In genomic region chr16:50467559-50467942, GRCh38 we compare ENCODE assay signal across 11 cellular contexts.
DNase-seq lines count a peak whose midpoint lies in the region; ATAC-seq and TF ChIP-seq lines count a peak whose summit lies in the region.
"Had no signal": no experiment of that assay in that cellular context is flagged by ENCODE, and none has a peak within 500 bp of the region (broad histone marks: within the 10 kb centered on the region; RNA-seq: fewer than 3 reads in every experiment).

No MANE protein-coding gene starts in this region.

- H3K27me3 Mint-ChIP-seq in activated T-cell treated with anti-CD3 and anti-CD28 coated beads, Interleukin-2, amount 50 U/mL, for 24 hours, result peaks cover 29% of the 10 kb centered on the region
- H3K27me3 Mint-ChIP-seq in T-cell, result peaks cover 5 to 49% of the 10 kb centered on the region in 2 donors

- peak overlapping the region in 4 of 5 donors; percentile 38 to 59 (median 55) for H3K27ac ChIP-seq in stomach
- H3K27ac ChIP-seq: VCaP had no signal

- peaks cover 0 to 45% (median 13%) of the 10 kb centered on the region in 3 donors for H3K27me3 ChIP-seq in stomach

- no peak for TF ChIP-seq EP300 in stomach (IDR thresholded peaks at IDR 0.05)

- H3K27ac Mint-ChIP-seq in activated T-cell treated with anti-CD3 and anti-CD28 coated beads, Interleukin-2, amount 50 U/mL, for 24 hours, result no peak overlapping the region
- no peak overlapping the region for H3K27ac Mint-ChIP-seq in T-cell

- intact Hi-C loops in stomach (cut with DNase I; ENCODE audit: low total_unique reads), result no loop called here

- POLR2A ChIA-PET in T-cell (lab: Charles Lee), result no interaction called here

- H3K36me3 ChIP-seq in stomach, result no peaks in the 10 kb centered on the region

- peak overlapping the region; percentile 29 for H3K4me3 ChIP-seq in iPS-18c (ENCODE audit: insufficient read depth, low read depth, low read length)
- H3K4me3 ChIP-seq in stomach, result peak overlapping the region; percentile 46 to 52 (median 48)

- peak overlapping the region; percentile 57 for H3K4me3 Mint-ChIP-seq in activated T-cell treated with anti-CD3 and anti-CD28 coated beads, Interleukin-2, amount 50 U/mL, for 24 hours
- peak overlapping the region; percentile 31 to 64 (median 59) for H3K4me3 Mint-ChIP-seq in T-cell

- DNase-seq in activated T-cell treated with anti-CD3 and anti-CD28 coated beads, Interleukin-2, amount 50 U/mL, for 24 hours, result no peak
- DNase-seq in activated T-cell treated with anti-CD3 and anti-CD28 coated beads, Interleukin-2, amount 50 U/mL, for 1 hour, result no peak
- DNase-seq in T-cell (no peak), stomach (no peak), AG08395 (ENCODE audit: low spot score) (no peak), NCI-H1092 treated with DMSO at 0.1 percent for 48 hours (lab: John Stamatoyannopoulos, UW) (no peak)
- DNase-seq: MM.1S; NK-92 treated with Interleukin-12 subunit alpha and Interleukin-12 subunit beta, amount 100 ng/mL, for 24 hours had no signal

- CTCF ChIA-PET in T-cell (lab: Charles Lee), result no interaction called here

- TF ChIP-seq CTCF in stomach (IDR thresholded peaks at IDR 0.05), result no peak

- peaks cover 10 to 24% (median 19%) of the 10 kb centered on the region in 4 donors for H3K4me1 ChIP-seq in stomach

- no peaks in the 10 kb centered on the region for H3K9me3 Mint-ChIP-seq in activated T-cell treated with anti-CD3 and anti-CD28 coated beads, Interleukin-2, amount 50 U/mL, for 24 hours
- no peaks in the 10 kb centered on the region for H3K9me3 Mint-ChIP-seq in T-cell

- ATAC-seq in T-cell (replicated peaks in 1 of 4) (peak in 1 of 4 experiments; percentile 27), GM18858 (IDR thresholded peaks at IDR 0.05; ENCODE audit: unreplicated experiment) (no peak)

- no peaks in the 10 kb centered on the region for H3K36me3 Mint-ChIP-seq in activated T-cell treated with anti-CD3 and anti-CD28 coated beads, Interleukin-2, amount 50 U/mL, for 24 hours (ENCODE audit: low read depth)
- H3K36me3 Mint-ChIP-seq in T-cell, result no peaks in the 10 kb centered on the region

- 43 to 51% (median 46%) methylated on average over 10 to 13 of the region's 13 CpGs for WGBS in stomach, 5 donors

- H3K4me1 Mint-ChIP-seq in activated T-cell treated with anti-CD3 and anti-CD28 coated beads, Interleukin-2, amount 50 U/mL, for 24 hours (ENCODE audit: low read depth), result peaks cover 10% of the 10 kb centered on the region
- H3K4me1 Mint-ChIP-seq in T-cell, result peaks cover 6 to 14% (median 8%) of the 10 kb centered on the region in 3 donors

- TF ChIP-seq POLR2A in stomach (IDR thresholded peaks at IDR 0.05), result no peak

- H3K9me3 ChIP-seq in iPS-18c (ENCODE audit: control insufficient read depth, insufficient read depth, low read length), result no peaks in the 10 kb centered on the region
- no peaks in the 10 kb centered on the region for H3K9me3 ChIP-seq in stomach
